Comparison of ENCODE assay signal across 1 cellular context in the genomic region with DNA sequence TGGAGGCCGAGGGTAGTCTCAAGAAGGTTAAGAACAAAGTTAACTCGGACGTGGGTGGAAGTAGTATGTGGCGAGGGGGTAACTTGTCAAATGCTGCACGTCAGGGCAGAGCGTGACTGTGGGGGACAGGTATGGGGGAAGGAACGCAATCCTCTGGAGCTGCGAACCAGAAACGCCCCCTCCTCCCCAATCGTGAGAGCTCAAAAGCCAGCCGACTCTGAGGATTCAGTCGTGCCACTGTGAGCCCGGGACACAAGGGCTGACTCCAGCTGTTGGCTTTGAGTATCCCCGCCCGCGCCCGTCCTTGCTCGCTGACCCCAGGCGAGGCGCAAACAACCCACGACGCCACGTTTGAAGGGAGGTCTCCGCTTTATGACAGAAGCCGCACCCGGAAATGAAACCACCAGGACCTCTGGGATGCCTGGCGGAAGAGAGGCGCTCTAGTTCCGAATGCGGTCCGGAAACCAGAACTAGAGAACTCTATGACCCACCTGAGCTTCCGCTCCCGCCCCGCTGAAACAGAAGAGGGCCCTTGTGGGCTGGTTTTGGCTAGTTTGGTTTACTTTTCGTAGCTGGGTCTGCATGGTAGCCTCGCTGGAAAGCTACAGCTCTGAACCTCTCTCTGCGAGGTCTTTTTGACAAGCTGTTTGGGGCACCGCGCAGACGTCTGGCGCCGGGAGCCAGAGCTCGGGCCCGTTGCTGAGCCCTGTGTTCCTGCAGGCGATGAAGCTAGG.
A peak's percentile ranks its signal among the peaks of the same experiment; 100 is the strongest.
TF ChIP-seq lines count a peak whose summit lies in the region.

Gene PEX12, minus strand, starts transcription at position 377 of the 734 bp plus-strand sequence. CDS start 550 bp downstream, outside the sequence.

TF ChIP-seq in K562, 482 proteins besides CTCF, POLR2A, EP300 and RAD21 (continued from another document and continues in another):
- TF ChIP-seq, protein P1, sequence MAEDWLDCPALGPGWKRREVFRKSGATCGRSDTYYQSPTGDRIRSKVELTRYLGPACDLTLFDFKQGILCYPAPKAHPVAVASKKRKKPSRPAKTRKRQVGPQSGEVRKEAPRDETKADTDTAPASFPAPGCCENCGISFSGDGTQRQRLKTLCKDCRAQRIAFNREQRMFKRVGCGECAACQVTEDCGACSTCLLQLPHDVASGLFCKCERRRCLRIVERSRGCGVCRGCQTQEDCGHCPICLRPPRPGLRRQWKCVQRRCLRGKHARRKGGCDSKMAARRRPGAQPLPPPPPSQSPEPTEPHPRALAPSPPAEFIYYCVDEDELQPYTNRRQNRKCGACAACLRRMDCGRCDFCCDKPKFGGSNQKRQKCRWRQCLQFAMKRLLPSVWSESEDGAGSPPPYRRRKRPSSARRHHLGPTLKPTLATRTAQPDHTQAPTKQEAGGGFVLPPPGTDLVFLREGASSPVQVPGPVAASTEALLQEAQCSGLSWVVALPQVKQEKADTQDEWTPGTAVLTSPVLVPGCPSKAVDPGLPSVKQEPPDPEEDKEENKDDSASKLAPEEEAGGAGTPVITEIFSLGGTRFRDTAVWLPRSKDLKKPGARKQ (CRISPR knock-in tag; IDR thresholded peaks at IDR 0.05), result no peak
- TF ChIP-seq TGIF2 (CRISPR knock-in tag; IDR thresholded peaks at IDR 0.05) (no peak), NR3C1 (CRISPR knock-in tag; IDR thresholded peaks at IDR 0.05) (no peak), TEAD1 (CRISPR knock-in tag; IDR thresholded peaks at IDR 0.05) (0 out of 4 replicates have a peak, but pooled peaks of 1 of the 2 experiments have one; percentile 29), DNMT1 (IDR thresholded peaks at IDR 0.05) (peak; percentile 69; the same call in 1 of the 2 replicates), NR1H2 (CRISPR knock-in tag; IDR thresholded peaks at IDR 0.05) (no peak), ZNF75A (CRISPR knock-in tag; IDR thresholded peaks at IDR 0.05) (no peak), CTBP1 (IDR thresholded peaks at IDR 0.05; ENCODE audit: borderline replicate concordance) (no peak; the same call in 1 of the 2 replicates), HCFC1 (IDR thresholded peaks at IDR 0.05; ENCODE audit: low read depth, low read length) (peak; percentile 92), RBM25 (IDR thresholded peaks at IDR 0.05; ENCODE audit: low read depth, low read length, severe bottlenecking) (no peak), NFATC3 (IDR thresholded peaks at IDR 0.05) (no peak), NCOA4 (IDR thresholded peaks at IDR 0.05; ENCODE audit: partially characterized antibody) (peak; percentile 3), STAG1 (CRISPR knock-in tag; IDR thresholded peaks at IDR 0.05; ENCODE audit: borderline replicate concordance) (no peak), E2F4 (CRISPR knock-in tag; IDR thresholded peaks at IDR 0.05; ENCODE audit: low read depth) (no peak), DACH1 (IDR thresholded peaks at IDR 0.05; ENCODE audit: partially characterized antibody) (no peak), YY1 (IDR thresholded peaks at IDR 0.05; ENCODE audit: borderline replicate concordance in 1 of 3, control insufficient read depth in 1 of 3, extremely low read depth in 1 of 3, insufficient read depth in 3 of 3, insufficient read length in 1 of 3, insufficient replicate concordance in 2 of 3, low read depth in 1 of 3, low read length in 2 of 3) (peak in 2 of 3 experiments; percentile 83 to 91), SRSF7 (optimal IDR thresholded peaks at IDR 0.05; ENCODE audit: low read depth, low read length) (no peak), ZNF395 (CRISPR knock-in tag; IDR thresholded peaks at IDR 0.05) (no peak; the same call in none of the 2 replicates), PPARD (CRISPR knock-in tag; IDR thresholded peaks at IDR 0.05) (no peak), NUFIP1 (IDR thresholded peaks at IDR 0.05; ENCODE audit: partially characterized antibody) (no peak), ASH1L (IDR thresholded peaks at IDR 0.05; ENCODE audit: borderline replicate concordance, low read depth, partially characterized antibody) (peak; percentile 59), BRD9 (IDR thresholded peaks at IDR 0.05; ENCODE audit: low read depth, partially characterized antibody) (peak; percentile 64), ID3 (CRISPR knock-in tag; IDR thresholded peaks at IDR 0.05) (no peak), ID3 (tag; IDR thresholded peaks at IDR 0.05) (no peak), L3MBTL2 (IDR thresholded peaks at IDR 0.05) (peak; percentile 57; the same call in 1 of the 2 replicates), EZH2 (IDR thresholded peaks at IDR 0.05; ENCODE audit: borderline replicate concordance, low read depth, low read length) (no peak)
- TF ChIP-seq, protein P2, sequence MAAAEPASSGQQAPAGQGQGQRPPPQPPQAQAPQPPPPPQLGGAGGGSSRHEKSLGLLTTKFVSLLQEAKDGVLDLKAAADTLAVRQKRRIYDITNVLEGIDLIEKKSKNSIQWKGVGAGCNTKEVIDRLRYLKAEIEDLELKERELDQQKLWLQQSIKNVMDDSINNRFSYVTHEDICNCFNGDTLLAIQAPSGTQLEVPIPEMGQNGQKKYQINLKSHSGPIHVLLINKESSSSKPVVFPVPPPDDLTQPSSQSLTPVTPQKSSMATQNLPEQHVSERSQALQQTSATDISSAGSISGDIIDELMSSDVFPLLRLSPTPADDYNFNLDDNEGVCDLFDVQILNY (CRISPR knock-in tag; IDR thresholded peaks at IDR 0.05), result no peak
- TF ChIP-seq, protein P3, sequence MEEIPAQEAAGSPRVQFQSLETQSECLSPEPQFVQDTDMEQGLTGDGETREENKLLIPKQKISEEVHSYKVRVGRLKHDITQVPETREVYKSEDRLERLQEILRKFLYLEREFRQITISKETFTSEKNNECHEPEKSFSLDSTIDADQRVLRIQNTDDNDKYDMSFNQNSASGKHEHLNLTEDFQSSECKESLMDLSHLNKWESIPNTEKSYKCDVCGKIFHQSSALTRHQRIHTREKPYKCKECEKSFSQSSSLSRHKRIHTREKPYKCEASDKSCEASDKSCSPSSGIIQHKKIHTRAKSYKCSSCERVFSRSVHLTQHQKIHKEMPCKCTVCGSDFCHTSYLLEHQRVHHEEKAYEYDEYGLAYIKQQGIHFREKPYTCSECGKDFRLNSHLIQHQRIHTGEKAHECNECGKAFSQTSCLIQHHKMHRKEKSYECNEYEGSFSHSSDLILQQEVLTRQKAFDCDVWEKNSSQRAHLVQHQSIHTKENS (CRISPR knock-in tag; IDR thresholded peaks at IDR 0.05), result peak; percentile 73; the same call in 1 of the 2 replicates
- TF ChIP-seq, protein P4, sequence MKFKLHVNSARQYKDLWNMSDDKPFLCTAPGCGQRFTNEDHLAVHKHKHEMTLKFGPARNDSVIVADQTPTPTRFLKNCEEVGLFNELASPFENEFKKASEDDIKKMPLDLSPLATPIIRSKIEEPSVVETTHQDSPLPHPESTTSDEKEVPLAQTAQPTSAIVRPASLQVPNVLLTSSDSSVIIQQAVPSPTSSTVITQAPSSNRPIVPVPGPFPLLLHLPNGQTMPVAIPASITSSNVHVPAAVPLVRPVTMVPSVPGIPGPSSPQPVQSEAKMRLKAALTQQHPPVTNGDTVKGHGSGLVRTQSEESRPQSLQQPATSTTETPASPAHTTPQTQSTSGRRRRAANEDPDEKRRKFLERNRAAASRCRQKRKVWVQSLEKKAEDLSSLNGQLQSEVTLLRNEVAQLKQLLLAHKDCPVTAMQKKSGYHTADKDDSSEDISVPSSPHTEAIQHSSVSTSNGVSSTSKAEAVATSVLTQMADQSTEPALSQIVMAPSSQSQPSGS (CRISPR knock-in tag; IDR thresholded peaks at IDR 0.05), result no peak
- TF ChIP-seq, protein P5, sequence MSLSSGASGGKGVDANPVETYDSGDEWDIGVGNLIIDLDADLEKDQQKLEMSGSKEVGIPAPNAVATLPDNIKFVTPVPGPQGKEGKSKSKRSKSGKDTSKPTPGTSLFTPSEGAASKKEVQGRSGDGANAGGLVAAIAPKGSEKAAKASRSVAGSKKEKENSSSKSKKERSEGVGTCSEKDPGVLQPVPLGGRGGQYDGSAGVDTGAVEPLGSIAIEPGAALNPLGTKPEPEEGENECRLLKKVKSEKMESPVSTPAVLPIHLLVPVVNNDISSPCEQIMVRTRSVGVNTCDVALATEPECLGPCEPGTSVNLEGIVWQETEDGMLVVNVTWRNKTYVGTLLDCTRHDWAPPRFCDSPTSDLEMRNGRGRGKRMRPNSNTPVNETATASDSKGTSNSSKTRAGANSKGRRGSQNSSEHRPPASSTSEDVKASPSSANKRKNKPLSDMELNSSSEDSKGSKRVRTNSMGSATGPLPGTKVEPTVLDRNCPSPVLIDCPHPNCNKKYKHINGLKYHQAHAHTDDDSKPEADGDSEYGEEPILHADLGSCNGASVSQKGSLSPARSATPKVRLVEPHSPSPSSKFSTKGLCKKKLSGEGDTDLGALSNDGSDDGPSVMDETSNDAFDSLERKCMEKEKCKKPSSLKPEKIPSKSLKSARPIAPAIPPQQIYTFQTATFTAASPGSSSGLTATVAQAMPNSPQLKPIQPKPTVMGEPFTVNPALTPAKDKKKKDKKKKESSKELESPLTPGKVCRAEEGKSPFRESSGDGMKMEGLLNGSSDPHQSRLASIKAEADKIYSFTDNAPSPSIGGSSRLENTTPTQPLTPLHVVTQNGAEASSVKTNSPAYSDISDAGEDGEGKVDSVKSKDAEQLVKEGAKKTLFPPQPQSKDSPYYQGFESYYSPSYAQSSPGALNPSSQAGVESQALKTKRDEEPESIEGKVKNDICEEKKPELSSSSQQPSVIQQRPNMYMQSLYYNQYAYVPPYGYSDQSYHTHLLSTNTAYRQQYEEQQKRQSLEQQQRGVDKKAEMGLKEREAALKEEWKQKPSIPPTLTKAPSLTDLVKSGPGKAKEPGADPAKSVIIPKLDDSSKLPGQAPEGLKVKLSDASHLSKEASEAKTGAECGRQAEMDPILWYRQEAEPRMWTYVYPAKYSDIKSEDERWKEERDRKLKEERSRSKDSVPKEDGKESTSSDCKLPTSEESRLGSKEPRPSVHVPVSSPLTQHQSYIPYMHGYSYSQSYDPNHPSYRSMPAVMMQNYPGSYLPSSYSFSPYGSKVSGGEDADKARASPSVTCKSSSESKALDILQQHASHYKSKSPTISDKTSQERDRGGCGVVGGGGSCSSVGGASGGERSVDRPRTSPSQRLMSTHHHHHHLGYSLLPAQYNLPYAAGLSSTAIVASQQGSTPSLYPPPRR (CRISPR knock-in tag; IDR thresholded peaks at IDR 0.05; ENCODE audit: borderline replicate concordance), result no peak
- TF ChIP-seq, protein P6, sequence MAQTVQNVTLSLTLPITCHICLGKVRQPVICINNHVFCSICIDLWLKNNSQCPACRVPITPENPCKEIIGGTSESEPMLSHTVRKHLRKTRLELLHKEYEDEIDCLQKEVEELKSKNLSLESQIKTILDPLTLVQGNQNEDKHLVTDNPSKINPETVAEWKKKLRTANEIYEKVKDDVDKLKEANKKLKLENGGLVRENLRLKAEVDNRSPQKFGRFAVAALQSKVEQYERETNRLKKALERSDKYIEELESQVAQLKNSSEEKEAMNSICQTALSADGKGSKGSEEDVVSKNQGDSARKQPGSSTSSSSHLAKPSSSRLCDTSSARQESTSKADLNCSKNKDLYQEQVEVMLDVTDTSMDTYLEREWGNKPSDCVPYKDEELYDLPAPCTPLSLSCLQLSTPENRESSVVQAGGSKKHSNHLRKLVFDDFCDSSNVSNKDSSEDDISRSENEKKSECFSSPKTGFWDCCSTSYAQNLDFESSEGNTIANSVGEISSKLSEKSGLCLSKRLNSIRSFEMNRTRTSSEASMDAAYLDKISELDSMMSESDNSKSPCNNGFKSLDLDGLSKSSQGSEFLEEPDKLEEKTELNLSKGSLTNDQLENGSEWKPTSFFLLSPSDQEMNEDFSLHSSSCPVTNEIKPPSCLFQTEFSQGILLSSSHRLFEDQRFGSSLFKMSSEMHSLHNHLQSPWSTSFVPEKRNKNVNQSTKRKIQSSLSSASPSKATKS (CRISPR knock-in tag; IDR thresholded peaks at IDR 0.05), result no peak
- TF ChIP-seq, protein P7, sequence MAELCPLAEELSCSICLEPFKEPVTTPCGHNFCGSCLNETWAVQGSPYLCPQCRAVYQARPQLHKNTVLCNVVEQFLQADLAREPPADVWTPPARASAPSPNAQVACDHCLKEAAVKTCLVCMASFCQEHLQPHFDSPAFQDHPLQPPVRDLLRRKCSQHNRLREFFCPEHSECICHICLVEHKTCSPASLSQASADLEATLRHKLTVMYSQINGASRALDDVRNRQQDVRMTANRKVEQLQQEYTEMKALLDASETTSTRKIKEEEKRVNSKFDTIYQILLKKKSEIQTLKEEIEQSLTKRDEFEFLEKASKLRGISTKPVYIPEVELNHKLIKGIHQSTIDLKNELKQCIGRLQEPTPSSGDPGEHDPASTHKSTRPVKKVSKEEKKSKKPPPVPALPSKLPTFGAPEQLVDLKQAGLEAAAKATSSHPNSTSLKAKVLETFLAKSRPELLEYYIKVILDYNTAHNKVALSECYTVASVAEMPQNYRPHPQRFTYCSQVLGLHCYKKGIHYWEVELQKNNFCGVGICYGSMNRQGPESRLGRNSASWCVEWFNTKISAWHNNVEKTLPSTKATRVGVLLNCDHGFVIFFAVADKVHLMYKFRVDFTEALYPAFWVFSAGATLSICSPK (IDR thresholded peaks at IDR 0.05; ENCODE audit: borderline replicate concordance), result no peak
